In the genomic region with DNA sequence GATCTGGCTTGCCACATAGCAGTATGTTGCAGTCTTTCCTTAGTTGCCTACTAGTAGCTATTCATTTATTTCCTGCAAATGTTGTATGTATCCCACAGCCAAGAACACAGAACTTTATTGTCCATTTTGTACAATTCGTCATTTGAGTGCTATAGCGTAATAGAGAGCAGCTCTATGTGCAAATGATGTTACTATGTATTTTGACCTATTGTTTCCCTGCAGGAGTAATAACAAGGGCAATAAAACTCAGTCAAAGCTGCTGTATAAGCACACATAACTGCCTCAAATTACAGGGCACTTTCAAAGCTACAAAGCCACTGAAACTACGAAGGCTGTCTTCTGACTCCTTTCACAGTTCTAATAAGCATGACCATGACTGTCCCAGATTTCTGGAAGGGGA, we compare ENCODE assay signal across 16 cellular contexts. TPM values are rescaled to one million over a fixed set of nuclear protein-coding genes. Genes with fewer than 3 reads are reported as not detected.
"Had no signal": no experiment of that assay in that cellular context is flagged by ENCODE, and none has a peak within 500 bp of the region (broad histone marks: within the 10 kb centered on the region; RNA-seq: fewer than 3 reads in every experiment).

No MANE protein-coding gene starts in this region.

- H3K9me3 Mint-ChIP-seq: dendritic cell treated with granulocyte-macrophage colony-stimulating factor and Interleukin-4, amounts not matched to agents 40 ng/mL and 50 ng/mL, for 4 days; type B pancreatic cell had no signal

- FAIRE-seq: urothelium cell line had no signal

- H3K36me3 Mint-ChIP-seq: naive thymus-derived CD4-positive, alpha-beta T cell; stimulated activated naive B cell treated with anti-CD40 and anti-IgM and Interleukin-4, amounts not matched to agents 10 μg/mL and 1 μg/mL and 100 μg/mL, for 72 hours; type B pancreatic cell had no signal

- H3K4me3 ChIP-seq: esophagus squamous epithelium had no signal

- H3K36me3 ChIP-seq: esophagus squamous epithelium had no signal

- H3K27ac Mint-ChIP-seq: dendritic cell treated with granulocyte-macrophage colony-stimulating factor and Interleukin-4, amounts not matched to agents 40 ng/mL and 50 ng/mL, for 4 days; effector memory CD8-positive, alpha-beta T cell; naive thymus-derived CD4-positive, alpha-beta T cell; stimulated activated naive B cell treated with anti-CD40 and anti-IgM and Interleukin-4, amounts not matched to agents 10 μg/mL and 1 μg/mL and 100 μg/mL, for 72 hours; type B pancreatic cell had no signal

- H3K27me3 ChIP-seq: esophagus squamous epithelium had no signal

- H3K4me1 ChIP-seq: esophagus squamous epithelium had no signal

- H3K27ac ChIP-seq: epithelial cell of prostate, esophagus squamous epithelium had no signal

- ATAC-seq: effector memory CD8-positive, alpha-beta T cell; naive thymus-derived CD4-positive, alpha-beta T cell; sciatic nerve; stimulated activated naive B cell treated with anti-CD40 and anti-IgM and Interleukin-4, amounts not matched to agents 10 μg/mL and 1 μg/mL and 100 μg/mL, for 72 hours had no signal

- H3K27me3 Mint-ChIP-seq: dendritic cell treated with granulocyte-macrophage colony-stimulating factor and Interleukin-4, amounts not matched to agents 40 ng/mL and 50 ng/mL, for 4 days; effector memory CD8-positive, alpha-beta T cell; naive thymus-derived CD4-positive, alpha-beta T cell; stimulated activated naive B cell treated with anti-CD40 and anti-IgM and Interleukin-4, amounts not matched to agents 10 μg/mL and 1 μg/mL and 100 μg/mL, for 72 hours; type B pancreatic cell had no signal

- DNase-seq: effector memory CD8-positive, alpha-beta T cell; esophagus squamous epithelium; head of caudate nucleus; hippocampal formation; mesendoderm; naive thymus-derived CD4-positive, alpha-beta T cell; posterior cingulate gyrus; stimulated activated CD4-positive, alpha-beta T cell treated with anti-CD3 and anti-CD28 coated beads, Interleukin-2, amount 100 ng/mL, for 24 hours; stimulated activated CD4-positive, alpha-beta T cell treated with anti-CD3 and anti-CD28 coated beads, Interleukin-4, amount 100 ng/mL, for 4 hours; stimulated activated naive B cell treated with anti-CD40 and anti-IgM and Interleukin-4, amounts not matched to agents 10 μg/mL and 1 μg/mL and 100 μg/mL, for 72 hours had no signal

- H3K4me1 Mint-ChIP-seq: naive thymus-derived CD4-positive, alpha-beta T cell; neural crest cell; stimulated activated naive B cell treated with anti-CD40 and anti-IgM and Interleukin-4, amounts not matched to agents 10 μg/mL and 1 μg/mL and 100 μg/mL, for 72 hours had no signal

- H3K4me3 Mint-ChIP-seq: dendritic cell treated with granulocyte-macrophage colony-stimulating factor and Interleukin-4, amounts not matched to agents 40 ng/mL and 50 ng/mL, for 4 days; effector memory CD8-positive, alpha-beta T cell; naive thymus-derived CD4-positive, alpha-beta T cell; neural crest cell; stimulated activated naive B cell treated with anti-CD40 and anti-IgM and Interleukin-4, amounts not matched to agents 10 μg/mL and 1 μg/mL and 100 μg/mL, for 72 hours; type B pancreatic cell had no signal

- H3K9me3 ChIP-seq: esophagus squamous epithelium had no signal

RNA-seq across cellular contexts. Expression of a gene that starts 48.1 kb away (rescaled TPM):
- total RNA-seq: naive thymus-derived CD4-positive, alpha-beta T cell had no signal
